10 cellular contexts compared by ENCODE assay signal in genomic region chr6:135537782-135538301, GRCh38. TPM values are rescaled to one million over a fixed set of nuclear protein-coding genes. Genes with fewer than 3 reads are reported as not detected.
DNase-seq lines count a peak whose midpoint lies in the region; ATAC-seq, FAIRE-seq and TF ChIP-seq lines count a peak whose summit lies in the region.
"Had no signal": no experiment of that assay in that cellular context is flagged by ENCODE, and none has a peak within 500 bp of the region (broad histone marks: within the 10 kb centered on the region; RNA-seq: fewer than 3 reads in every experiment).

No MANE protein-coding gene starts in this region.

- no peak overlapping the region; the same call in 1 of the 2 replicates for H2BK12ac ChIP-seq in H1 (ENCODE audit: low read depth, low read length)

- no peak overlapping the region for H4K91ac ChIP-seq in H1 (replicated peaks; ENCODE audit: insufficient read length, low read length)

- no peaks in the 10 kb centered on the region; the same call in 1 of the 2 replicates for H3K79me1 ChIP-seq in H1 (ENCODE audit: low read depth, low read length)

- no peaks in the 10 kb centered on the region for H3K36me3 ChIP-seq in H1 (ENCODE audit: control insufficient read depth in 2 of 4, insufficient read depth in 4 of 4, low read length in 3 of 4)
- no peaks in the 10 kb centered on the region for H3K36me3 ChIP-seq in skeletal muscle satellite cell (ENCODE audit: insufficient read depth, low read length)
- H3K36me3 ChIP-seq: Peyer's patch had no signal

- no peaks in the 10 kb centered on the region for H3K27me3 ChIP-seq in H1 (replicated peaks in 1 of 4; ENCODE audit: control insufficient read depth in 3 of 4, extremely low read depth in 1 of 4, insufficient read depth in 3 of 4, low read length in 3 of 4)
- H3K27me3 ChIP-seq in skeletal muscle satellite cell (ENCODE audit: control insufficient read depth, insufficient read depth, low read length), result no peaks in the 10 kb centered on the region
- H3K27me3 ChIP-seq: Peyer's patch had no signal

- POLR2A ChIA-PET in H1 (lab: Charles Lee; ENCODE audit: partially characterized antibody), result interaction anchor here (0.8 kb wide), 1 partner anchor 38 kb away, joined by 3 read pairs; no protein-coding TSS in a partner anchor

- H4K20me1 ChIP-seq in H1 (replicated peaks in 1 of 2; ENCODE audit: control insufficient read depth in 1 of 2, insufficient read depth in 2 of 2, low read length in 2 of 2), result no peaks in the 10 kb centered on the region

- no peak overlapping the region for H3K4ac ChIP-seq in H1 (replicated peaks; ENCODE audit: insufficient read length, low read depth, low read length)

- TF ChIP-seq POLR2A in H1 (IDR thresholded peaks at IDR 0.05; ENCODE audit: control extremely low read depth in 1 of 2, low read depth in 2 of 2, low read length in 2 of 2), result no peak

- H3K9me3 ChIP-seq in H1 (ENCODE audit: insufficient read depth in 2 of 2, low read depth in 1 of 2, low read length in 1 of 2) (no peaks in the 10 kb centered on the region), skeletal muscle satellite cell (replicated peaks; ENCODE audit: low read length) (no peaks in the 10 kb centered on the region)
- H3K9me3 ChIP-seq: Peyer's patch had no signal

- no peak for TF ChIP-seq RAD21 in H1 (IDR thresholded peaks at IDR 0.05 in 1 of 2, conservative IDR thresholded peaks at IDR 0.05 in 1 of 2; ENCODE audit: low read depth in 2 of 2, low read length in 2 of 2)

- H2AK5ac ChIP-seq in H1 (ENCODE audit: low read depth, low read length), result no peak overlapping the region

- TF ChIP-seq EP300 in H1 (IDR thresholded peaks at IDR 0.05; ENCODE audit: borderline replicate concordance in 1 of 2, low read depth in 2 of 2, low read length in 2 of 2), result no peak

- H2BK120ac ChIP-seq in H1 (replicated peaks; ENCODE audit: low read depth, low read length), result no peak overlapping the region

- H3K9ac ChIP-seq in H1 (replicated peaks in 1 of 4; ENCODE audit: extremely low read depth in 1 of 4, low read depth in 3 of 4, low read length in 3 of 4) (no peak overlapping the region), skeletal muscle satellite cell (ENCODE audit: low read depth, low read length) (no peak overlapping the region)

- H3K4me2 ChIP-seq in H1 (ENCODE audit: insufficient read depth in 1 of 2, low read depth in 2 of 2, low read length in 2 of 2) (peak overlapping the region in 1 of 2 experiments; percentile 16; a peak in 2 of 4 replicates), skeletal muscle satellite cell (ENCODE audit: low read length) (peak overlapping the region; percentile 40)

- H3K27ac ChIP-seq in H1 (ENCODE audit: low read depth, low read length), result no peak overlapping the region
- H3K27ac ChIP-seq: Peyer's patch had no signal

- no peak overlapping the region for H4K8ac ChIP-seq in H1 (ENCODE audit: extremely low read depth, insufficient read depth, low read length)

- H2BK5ac ChIP-seq in H1 (ENCODE audit: low read depth, low read length), result no peak overlapping the region

- H3K4me3 ChIP-seq in H1 (ENCODE audit: extremely low read depth in 1 of 4, insufficient read depth in 2 of 4, low read depth in 3 of 4, low read length in 4 of 4), result no peak overlapping the region
- H3K4me3 ChIP-seq in skeletal muscle satellite cell (ENCODE audit: low read length), result no peak overlapping the region
- H3K4me3 ChIP-seq: Peyer's patch had no signal

- no peak overlapping the region; the same call in 1 of the 2 replicates for H2AFZ ChIP-seq in H1 (ENCODE audit: low read length)

- peak; percentile 85 for FAIRE-seq in H1 (lab: Jason Lieb, UNC)

- H3K23me2 ChIP-seq in H1 (ENCODE audit: low read depth, low read length), result no peaks in the 10 kb centered on the region; the same call in 1 of the 2 replicates

- no peak overlapping the region for H3K14ac ChIP-seq in H1 (ENCODE audit: insufficient read length)

- WGBS in H1 (ENCODE audit: extremely low coverage in 1 of 2, insufficient coverage in 1 of 2, insufficient read length in 1 of 2, insufficient replicate concordance in 2 of 2, low coverage in 1 of 2, low lambda C conversion rate in 2 of 2, missing lambda C conversion rate in 1 of 2), 2 experiments, result 74% methylated on average over 2 of the region's 2 CpGs; no CpG with 5 or more reads in 1 of the 2 experiments

- H3K79me2 ChIP-seq in H1 (ENCODE audit: control insufficient read depth in 1 of 2, insufficient read depth in 2 of 2, low read length in 2 of 2), result no peaks in the 10 kb centered on the region

- no peak overlapping the region for H2BK15ac ChIP-seq in H1 (ENCODE audit: low read length)

- H3K56ac ChIP-seq in H1 (replicated peaks; ENCODE audit: insufficient read length, low read depth, low read length), result peak overlapping the region; percentile 33

- TF ChIP-seq CTCF in H1 (IDR thresholded peaks at IDR 0.05; ENCODE audit: control extremely low read depth in 1 of 3, insufficient read depth in 1 of 3, low read depth in 1 of 3, low read length in 3 of 3), result no peak

- no peak overlapping the region for H2BK20ac ChIP-seq in H1 (ENCODE audit: low read length)

- no peak for ATAC-seq in GM18517 (IDR thresholded peaks at IDR 0.05; ENCODE audit: unreplicated experiment)
- no peak for ATAC-seq in GM21723 (IDR thresholded peaks at IDR 0.05; ENCODE audit: unreplicated experiment)

- no peak overlapping the region for H3K18ac ChIP-seq in H1 (ENCODE audit: extremely low read depth, low read length)

- peaks cover 0 to 6% (median 4%) of the 10 kb centered on the region in 4 experiments; a peak in 4 of 7 replicates for H3K4me1 ChIP-seq in H1 (replicated peaks in 1 of 4; ENCODE audit: control insufficient read depth in 3 of 4, insufficient read depth in 4 of 4, low read length in 3 of 4)
- H3K4me1 ChIP-seq in skeletal muscle satellite cell (ENCODE audit: control insufficient read depth, insufficient read depth, low read length), result peaks cover 39% of the 10 kb centered on the region
- H3K4me1 ChIP-seq: Peyer's patch had no signal

- peak overlapping the region; percentile 52 for H4K5ac ChIP-seq in H1 (ENCODE audit: insufficient read length, low read depth, low read length)

- peak; percentile 92 for DNase-seq in ELR (ENCODE audit: low read depth)
- DNase-seq in SW480 (ENCODE audit: low spot score), result peak; percentile 0
- no peak for DNase-seq in H1 (ENCODE audit: low read depth in 1 of 2, low spot score in 2 of 2)
- no peak for DNase-seq in NCI-H524 (lab: John Stamatoyannopoulos, UW)
- DNase-seq in NCI-H2029 (lab: John Stamatoyannopoulos, UW), result no peak
- DNase-seq: occipital lobe, Peyer's patch had no signal

- no peak overlapping the region for H3K23ac ChIP-seq in H1 (ENCODE audit: insufficient read length)

- CTCF ChIA-PET in H1 (lab: Charles Lee; ENCODE audit: partially characterized antibody), result interaction anchor here (0.7 to 2.9 kb wide), 6 partner anchors 39 to 780 kb away, joined by 3 to 20 read pairs (median 4); no protein-coding TSS in a partner anchor

TF ChIP-seq in H1, 55 proteins besides CTCF, POLR2A, EP300 and RAD21:
- TF ChIP-seq RBBP5 (IDR thresholded peaks at IDR 0.05; ENCODE audit: borderline replicate concordance, low read depth, low read length), result no peak
- TF ChIP-seq, protein P1, sequence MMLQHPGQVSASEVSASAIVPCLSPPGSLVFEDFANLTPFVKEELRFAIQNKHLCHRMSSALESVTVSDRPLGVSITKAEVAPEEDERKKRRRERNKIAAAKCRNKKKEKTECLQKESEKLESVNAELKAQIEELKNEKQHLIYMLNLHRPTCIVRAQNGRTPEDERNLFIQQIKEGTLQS (IDR thresholded peaks at IDR 0.05; ENCODE audit: insufficient read depth, low read depth, low read length), result 0 out of 2 replicates have a peak, but pooled peaks have one; percentile 10
- TF ChIP-seq TCF12 (IDR thresholded peaks at IDR 0.05; ENCODE audit: low read depth, low read length), result no peak
- peak; percentile 45; the same call in 1 of the 2 replicates for TF ChIP-seq JUND (IDR thresholded peaks at IDR 0.05; ENCODE audit: low read length)
- TF ChIP-seq CEBPB (IDR thresholded peaks at IDR 0.05; ENCODE audit: low read depth, low read length), result peak; percentile 77

RNA-seq across cellular contexts. Expression of gene AHI1, which starts 40.3 kb away (rescaled TPM):
- 18.1 and 19.6 TPM in 2 replicates for total RNA-seq in H1 (2021; fragmentation: NEBNext Ultra II Directional; extraction: Animal tissue kit (Norgen Biotek cat#: 25700))
- 3.5 and 4.2 TPM in 2 replicates for polyA plus RNA-seq in H1 (2011; rRNA removed)
- polyA plus RNA-seq in H1 (2011; cell fraction: cytosol; rRNA removed), result 7.5 TPM
- polyA plus RNA-seq in H1 (2011; cell fraction: nucleus; rRNA removed), result 6.5 TPM
- 7.3 to 14.6 TPM (median 8.1 TPM) in 4 replicates for polyA plus RNA-seq in H1 (2012, experiment 1 of 2)
- 0.47 TPM for polyA plus RNA-seq in H1 (2012, experiment 2 of 2)
- polyA plus RNA-seq in H1 (2013, experiment 1 of 2), result 18.4 TPM
- 16.2 TPM for polyA plus RNA-seq in H1 (2013, experiment 2 of 2)
- polyA minus RNA-seq in H1 (2011; rRNA and poly(A)+ RNA removed), result 11.5 and 16.7 TPM in 2 replicates
- 8.4 TPM for polyA minus RNA-seq in H1 (2011; cell fraction: cytosol; rRNA and poly(A)+ RNA removed)
- 48.0 TPM for polyA minus RNA-seq in H1 (2011; cell fraction: nucleus; rRNA and poly(A)+ RNA removed)
- 16.2 and 17.9 TPM in 2 replicates for total RNA-seq in skeletal muscle satellite cell (2012; rRNA removed)

Comparison
In these comparisons a context has a peak if more than half of its experiments do, and no peak if none do; other contexts are left out.
1. DNase-seq: peak in ELR (single experiment) and SW480 (single experiment); none in H1 (0 of 2), NCI-H524 (0 of 2) and NCI-H2029 (single experiment).